1 cellular context compared by ENCODE assay signal in genomic region chr2:159285433-159285832, GRCh38.
TF ChIP-seq lines count a peak whose summit lies in the region.

No MANE protein-coding gene starts in this region.

TF ChIP-seq in GM23338, 12 proteins besides CTCF, POLR2A, EP300 and RAD21 (continued from another document):
- TF ChIP-seq REST (IDR thresholded peaks at IDR 0.05; ENCODE audit: unreplicated experiment): no peak
- TF ChIP-seq ZNF114 (CRISPR knock-in tag; IDR thresholded peaks at IDR 0.05): no peak
